In genomic region chr7:56051339-56052191, GRCh38 we compare ENCODE assay signal across 1 cellular context.
TF ChIP-seq lines count a peak whose summit lies in the region.

CCT6A (plus strand) TSS chr7:56051765; CDS start chr7:56051849, 84 bp downstream.
PSPH (minus strand) TSS chr7:56051444; CDS start chr7:56021212, 30,232 bp downstream.

TF ChIP-seq in HepG2, 621 proteins besides CTCF, POLR2A, EP300 and RAD21 (continued from another document and continues in another):
- TF ChIP-seq SP140L (CRISPR knock-in tag; IDR thresholded peaks at IDR 0.05; ENCODE audit: borderline replicate concordance) (no peak), ZNF3 (CRISPR knock-in tag; IDR thresholded peaks at IDR 0.05) (no peak), ZC3H13 (CRISPR knock-in tag; IDR thresholded peaks at IDR 0.05) (no peak; the same call in none of the 2 replicates), ZNF253 (CRISPR knock-in tag; IDR thresholded peaks at IDR 0.05; ENCODE audit: borderline replicate concordance) (0 out of 2 replicates have a peak, but pooled peaks have one; percentile 68), ZNF337 (CRISPR knock-in tag; IDR thresholded peaks at IDR 0.05; ENCODE audit: borderline replicate concordance, low read depth) (peak; percentile 65; the same call in 1 of the 2 replicates), ZNF331 (CRISPR knock-in tag; IDR thresholded peaks at IDR 0.05) (peak; percentile 61; the same call in 1 of the 2 replicates), NCOA1 (CRISPR knock-in tag; IDR thresholded peaks at IDR 0.05) (no peak; the same call in 1 of the 2 replicates), GATA4 (IDR thresholded peaks at IDR 0.05; ENCODE audit: borderline replicate concordance, low read depth) (peak; percentile 29), GMEB2 (CRISPR knock-in tag; IDR thresholded peaks at IDR 0.05; ENCODE audit: low read depth) (peak; percentile 97), ZNF263 (CRISPR knock-in tag; IDR thresholded peaks at IDR 0.05) (0 out of 2 replicates have a peak, but pooled peaks have one; percentile 46), SNAPC5 (CRISPR knock-in tag; IDR thresholded peaks at IDR 0.05; ENCODE audit: borderline replicate concordance) (no peak), ONECUT2 (CRISPR knock-in tag; IDR thresholded peaks at IDR 0.05) (no peak), ZNF609 (CRISPR knock-in tag; IDR thresholded peaks at IDR 0.05; ENCODE audit: borderline replicate concordance) (peak; percentile 50; the same call in 1 of the 2 replicates), KIAA2018 (CRISPR knock-in tag; IDR thresholded peaks at IDR 0.05; ENCODE audit: borderline replicate concordance) (no peak; the same call in 1 of the 2 replicates), NFRKB (IDR thresholded peaks at IDR 0.05) (no peak), ZNF720 (CRISPR knock-in tag; IDR thresholded peaks at IDR 0.05) (peak; percentile 55; the same call in 1 of the 2 replicates), ZNF430 (CRISPR knock-in tag; IDR thresholded peaks at IDR 0.05) (0 out of 2 replicates have a peak, but pooled peaks have one; percentile 22), ARID4A (CRISPR knock-in tag; IDR thresholded peaks at IDR 0.05; ENCODE audit: borderline replicate concordance) (peak; percentile 94), HDAC2 (CRISPR knock-in tag; IDR thresholded peaks at IDR 0.05) (peak; percentile 82), CBX2 (IDR thresholded peaks at IDR 0.05; ENCODE audit: low read depth, low read length) (no peak), CBX2 (CRISPR knock-in tag; IDR thresholded peaks at IDR 0.05; ENCODE audit: low read depth) (no peak), MLX (CRISPR knock-in tag; IDR thresholded peaks at IDR 0.05) (peak; percentile 34; the same call in 1 of the 2 replicates), ZNF136 (CRISPR knock-in tag; IDR thresholded peaks at IDR 0.05; ENCODE audit: low read depth) (no peak; the same call in 1 of the 2 replicates), HOXA5 (CRISPR knock-in tag; IDR thresholded peaks at IDR 0.05) (peak; percentile 87; the same call in 1 of the 2 replicates), ZNF576 (CRISPR knock-in tag; IDR thresholded peaks at IDR 0.05) (no peak), SIX1 (CRISPR knock-in tag; IDR thresholded peaks at IDR 0.05; ENCODE audit: borderline replicate concordance) (no peak), POGZ (CRISPR knock-in tag; IDR thresholded peaks at IDR 0.05) (peak; percentile 95), XRCC5 (optimal IDR thresholded peaks at IDR 0.05; ENCODE audit: low read length) (no peak), MAZ (IDR thresholded peaks at IDR 0.05; ENCODE audit: borderline replicate concordance, low read depth, low read length) (peak; percentile 80; the same call in 1 of the 2 replicates), MAZ (CRISPR knock-in tag; IDR thresholded peaks at IDR 0.05; ENCODE audit: low read depth) (peak; percentile 88), MTF1 (CRISPR knock-in tag; IDR thresholded peaks at IDR 0.05) (no peak), ZNF317 (CRISPR knock-in tag; IDR thresholded peaks at IDR 0.05) (no peak; the same call in 1 of the 2 replicates), NFKB2 (CRISPR knock-in tag; IDR thresholded peaks at IDR 0.05; ENCODE audit: borderline replicate concordance) (peak; percentile 84), KLF15 (CRISPR knock-in tag; IDR thresholded peaks at IDR 0.05; ENCODE audit: borderline replicate concordance) (peak; percentile 72; the same call in 1 of the 2 replicates), ZNF382 (CRISPR knock-in tag; IDR thresholded peaks at IDR 0.05; ENCODE audit: borderline replicate concordance) (no peak), KLF12 (CRISPR knock-in tag; IDR thresholded peaks at IDR 0.05; ENCODE audit: borderline replicate concordance) (no peak), ETS1 (CRISPR knock-in tag; IDR thresholded peaks at IDR 0.05) (no peak)
